In the genomic region with DNA sequence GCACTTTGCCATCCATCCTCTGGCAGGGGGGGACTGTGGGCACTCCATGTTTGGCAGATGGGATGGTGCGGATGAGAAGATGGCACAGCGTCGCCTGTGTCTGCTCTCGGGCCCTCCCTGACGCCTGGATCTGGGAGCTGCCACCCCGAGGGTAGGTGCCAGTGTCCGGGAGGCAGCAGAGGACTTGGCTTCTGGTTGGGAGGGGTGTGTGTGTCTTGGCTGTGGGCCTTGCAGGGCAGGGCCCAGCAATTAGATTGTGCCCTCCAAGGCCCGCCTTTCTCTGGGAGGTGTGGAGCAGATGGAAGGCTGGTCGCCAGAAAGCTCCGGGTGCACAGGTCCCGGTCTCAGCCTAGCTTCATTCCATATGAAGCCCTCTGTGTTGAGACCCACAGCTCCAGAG, we compare ENCODE assay signal across 13 cellular contexts. TPM values are rescaled to one million over a fixed set of nuclear protein-coding genes. Genes with fewer than 3 reads are reported as not detected.
DNase-seq lines count a peak whose midpoint lies in the region; ATAC-seq and TF ChIP-seq lines count a peak whose summit lies in the region.
"Had no signal": no experiment of that assay in that cellular context is flagged by ENCODE, and none has a peak within 500 bp of the region (broad histone marks: within the 10 kb centered on the region; RNA-seq: fewer than 3 reads in every experiment).

No MANE protein-coding gene starts in this region.

- intact Hi-C loops in CD4-positive, alpha-beta memory T cell (cut with micrococcal nuclease) = no loop called here
- intact Hi-C loops in lower lobe of right lung (cut with DNase I) (no loop called here), tibial artery (cut with DNase I; ENCODE audit: low total_unique reads) (no loop called here)

- no peak for DNase-seq in CD4-positive, alpha-beta memory T cell
- DNase-seq in SHP77 (lab: John Stamatoyannopoulos, UW) = peak; percentile 39 to 58
- no peak for DNase-seq in lower lobe of right lung
- no peak for DNase-seq in tibial artery
- DNase-seq in activated effector memory CD4-positive, alpha-beta T cell treated with anti-CD3 and anti-CD28 coated beads, Interleukin-2, amount 50 U/mL, for 16 hours = no peak
- no peak for DNase-seq in stimulated activated CD4-positive, alpha-beta T cell treated with anti-CD3 and anti-CD28 coated beads, Interleukin-12 subunit alpha, Interleukin-12 subunit beta, amount 100 ng/mL, for 4 hours
- DNase-seq: activated CD4-positive, alpha-beta T cell treated with anti-CD3 and anti-CD28 coated beads for 48 hours; NCI-H1048; NK-92 treated with Interleukin-12 subunit alpha and Interleukin-12 subunit beta, amount 100 ng/mL, for 24 hours; stimulated activated CD4-positive, alpha-beta T cell treated with anti-CD3 and anti-CD28 coated beads, Interleukin-4, amount 100 ng/mL, for 24 hours had no signal

- TF ChIP-seq CTCF in lower lobe of right lung (IDR thresholded peaks at IDR 0.05) = no peak
- TF ChIP-seq CTCF in tibial artery (IDR thresholded peaks at IDR 0.05) = no peak

- H3K9me3 ChIP-seq in BLaER1 (no peaks in the 10 kb centered on the region), lower lobe of right lung (no peaks in the 10 kb centered on the region), tibial artery (no peaks in the 10 kb centered on the region)
- no peaks in the 10 kb centered on the region for H3K9me3 ChIP-seq in CD4-positive, alpha-beta memory T cell (ENCODE audit: control insufficient read depth in 1 of 2, low read length in 2 of 2)
- H3K9me3 ChIP-seq: gastroesophageal sphincter had no signal

- H3K4me2 ChIP-seq in BLaER1 = peak overlapping the region; percentile 99

- H4K20me1 ChIP-seq in BLaER1 = peaks cover 15% of the 10 kb centered on the region; the same call in 1 of the 2 replicates

- H3K27ac Mint-ChIP-seq in CD4-positive, alpha-beta memory T cell = peak overlapping the region; percentile 24 to 94 (median 89)

- H3K4me3 Mint-ChIP-seq in CD4-positive, alpha-beta memory T cell = peak overlapping the region; percentile 90 to 99 (median 97)

- H3K9ac ChIP-seq in BLaER1 = peak overlapping the region; percentile 71

- peaks cover 13 to 43% of the 10 kb centered on the region in 2 donors for H3K36me3 Mint-ChIP-seq in CD4-positive, alpha-beta memory T cell

- H3K27ac ChIP-seq in BLaER1 = peak overlapping the region; percentile 69
- peak overlapping the region; percentile 41 for H3K27ac ChIP-seq in CD4-positive, alpha-beta memory T cell (ENCODE audit: low read depth, low read length)
- H3K27ac ChIP-seq in lower lobe of right lung = no peak overlapping the region
- no peak overlapping the region for H3K27ac ChIP-seq in tibial artery
- H3K27ac ChIP-seq: gastroesophageal sphincter had no signal

- peaks cover 45 to 87% (median 64%) of the 10 kb centered on the region in 4 donors for H3K4me1 Mint-ChIP-seq in CD4-positive, alpha-beta memory T cell

- H3K36me3 ChIP-seq in BLaER1 = peaks cover 22% of the 10 kb centered on the region
- H3K36me3 ChIP-seq in CD4-positive, alpha-beta memory T cell (ENCODE audit: insufficient read depth, low read length) = peaks cover 11% of the 10 kb centered on the region
- no peaks in the 10 kb centered on the region for H3K36me3 ChIP-seq in lower lobe of right lung
- no peaks in the 10 kb centered on the region for H3K36me3 ChIP-seq in tibial artery
- H3K36me3 ChIP-seq: gastroesophageal sphincter had no signal

- ATAC-seq in lower lobe of right lung = no peak
- no peak for ATAC-seq in HG02798 (IDR thresholded peaks at IDR 0.05; ENCODE audit: poor library complexity, unreplicated experiment)
- ATAC-seq: gastroesophageal sphincter had no signal

- POLR2A ChIA-PET in CD4-positive, alpha-beta memory T cell (lab: Charles Lee; ENCODE audit: partially characterized antibody) = interaction anchor here (1.4 to 11.1 kb wide), 4 partner anchors 8 to 16 kb away, joined by 4 to 330 read pairs (median 14); no protein-coding TSS in a partner anchor

- H3K27me3 Mint-ChIP-seq in CD4-positive, alpha-beta memory T cell = no peaks in the 10 kb centered on the region

- H3K27me3 ChIP-seq in BLaER1 = no peaks in the 10 kb centered on the region
- no peaks in the 10 kb centered on the region for H3K27me3 ChIP-seq in CD4-positive, alpha-beta memory T cell (ENCODE audit: insufficient read depth, low read length)
- H3K27me3 ChIP-seq in lower lobe of right lung (ENCODE audit: low read depth) = peaks cover 4% of the 10 kb centered on the region
- peaks cover 0 to 51% of the 10 kb centered on the region in 2 donors for H3K27me3 ChIP-seq in tibial artery

- no peaks in the 10 kb centered on the region for H3K9me3 Mint-ChIP-seq in CD4-positive, alpha-beta memory T cell

- CTCF ChIA-PET in CD4-positive, alpha-beta memory T cell (lab: Charles Lee; ENCODE audit: partially characterized antibody) = interaction anchor here (1.4 to 6.3 kb wide), 5 partner anchors 9 to 40 kb away, joined by 3 to 75 read pairs (median 9); no protein-coding TSS in a partner anchor

- peak overlapping the region; percentile 72 for H3K4me3 ChIP-seq in BLaER1
- peak overlapping the region in 1 of 2 donors; percentile 83 for H3K4me3 ChIP-seq in CD4-positive, alpha-beta memory T cell (ENCODE audit: low read length in 2 of 2)
- H3K4me3 ChIP-seq in lower lobe of right lung = peak overlapping the region; percentile 51
- no peak overlapping the region for H3K4me3 ChIP-seq in tibial artery

- H3K4me1 ChIP-seq in BLaER1 (peaks cover 74% of the 10 kb centered on the region), lower lobe of right lung (peaks cover 10% of the 10 kb centered on the region), tibial artery (no peaks in the 10 kb centered on the region)
- peaks cover 68% of the 10 kb centered on the region for H3K4me1 ChIP-seq in CD4-positive, alpha-beta memory T cell (ENCODE audit: insufficient read depth, low read length)
- H3K4me1 ChIP-seq: gastroesophageal sphincter had no signal

RNA-seq across cellular contexts. Expression of a gene that starts 1.4 kb away (rescaled TPM):
- 1 to 10 TPM; 9.0 to 9.9 TPM for total RNA-seq in CD4-positive, alpha-beta memory T cell
- polyA plus RNA-seq in CD4-positive, alpha-beta memory T cell = 1 to 10 TPM in 1 of 2 donors, under 1 TPM in 1; 0.38 to 7.1 TPM
- total RNA-seq in lower lobe of right lung = 17.0 TPM

RNA-seq across cellular contexts. Expression of a gene that starts 48.2 kb away (rescaled TPM):
- under 1 TPM; 0.32 to 0.47 TPM for total RNA-seq in CD4-positive, alpha-beta memory T cell
- not detected for polyA plus RNA-seq in CD4-positive, alpha-beta memory T cell
- total RNA-seq in lower lobe of right lung = 0.12 TPM

Comparison
In these comparisons a context has a peak if more than half of its experiments do, and no peak if none do; other contexts are left out.
1. H3K27ac ChIP-seq: peak in BLaER1 (single experiment) and CD4-positive, alpha-beta memory T cell (single experiment); none in lower lobe of right lung (single experiment) and tibial artery (0 of 2).
2. H3K4me3 ChIP-seq: peak in BLaER1 (single experiment) and lower lobe of right lung (single experiment); none in tibial artery (0 of 2).
3. DNase-seq: peak in SHP77 (2 of 2); none in CD4-positive, alpha-beta memory T cell (0 of 5), lower lobe of right lung (single experiment), tibial artery (0 of 2), activated effector memory CD4-positive, alpha-beta T cell treated with anti-CD3 and anti-CD28 coated beads, Interleukin-2, amount 50 U/mL, for 16 hours (single experiment) and stimulated activated CD4-positive, alpha-beta T cell treated with anti-CD3 and anti-CD28 coated beads, Interleukin-12 subunit alpha, Interleukin-12 subunit beta, amount 100 ng/mL, for 4 hours (single experiment).